Comparison of ENCODE assay signal across 21 cellular contexts in the genomic region with DNA sequence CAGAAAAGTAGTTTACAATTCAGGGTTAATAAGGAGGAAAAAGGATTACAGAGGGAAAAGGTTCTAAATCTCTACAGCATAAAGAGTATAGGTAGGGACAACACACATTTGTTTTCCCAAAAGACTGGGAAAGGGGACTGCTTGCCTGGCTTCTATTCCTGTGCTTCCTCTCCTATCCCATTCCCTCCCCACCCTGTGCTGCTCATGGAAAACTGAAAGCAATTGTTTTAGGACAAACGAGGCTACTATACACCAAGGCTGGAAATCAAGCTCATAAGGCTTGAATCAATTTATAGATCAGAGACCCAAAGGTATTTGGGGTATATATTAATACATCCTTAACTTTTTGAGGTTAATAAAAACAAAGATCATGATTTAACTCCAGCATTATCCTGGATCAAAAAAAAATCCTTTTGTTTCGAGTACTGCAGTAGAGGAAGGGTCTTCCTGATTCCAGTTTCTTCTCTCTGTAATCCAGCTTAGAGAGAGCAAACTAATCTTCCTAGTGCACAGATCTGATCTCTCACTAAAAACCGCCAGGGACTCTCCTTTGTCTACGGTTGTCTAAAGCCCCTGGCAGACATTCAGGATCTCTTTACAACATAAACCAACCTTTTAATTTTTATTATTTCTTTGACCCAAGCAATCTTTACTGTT. TPM values are rescaled to one million over a fixed set of nuclear protein-coding genes. Genes with fewer than 3 reads are reported as not detected.
"Had no signal": no experiment of that assay in that cellular context is flagged by ENCODE, and none has a peak within 500 bp of the region (broad histone marks: within the 10 kb centered on the region; RNA-seq: fewer than 3 reads in every experiment).

No MANE protein-coding gene starts in this region.

- H3K9me3 ChIP-seq: colonic mucosa, esophagus squamous epithelium, lower lobe of right lung, neutrophil, stomach, tibial artery, uterus had no signal

- H3K9me3 Mint-ChIP-seq: activated CD4-positive, alpha-beta T cell treated with anti-CD3 and anti-CD28 coated beads, Interleukin-2, amount 10 ng/mL, durations not matched to agents 24 days and 14 days; activated naive CD8-positive, alpha-beta T cell treated with anti-CD3 and anti-CD28 coated beads for 36 hours; activated T-cell treated with anti-CD3 and anti-CD28 coated beads, Interleukin-2, amount 50 U/mL, for 72 hours had no signal

- H3K4me1 Mint-ChIP-seq: activated naive CD8-positive, alpha-beta T cell treated with anti-CD3 and anti-CD28 coated beads for 36 hours had no signal

- H3K4me1 ChIP-seq: colonic mucosa had no signal

- H3K27me3 ChIP-seq: colonic mucosa, esophagus squamous epithelium, neutrophil, stomach, tibial artery, uterus had no signal

- H3K4me3 Mint-ChIP-seq: activated CD4-positive, alpha-beta T cell treated with anti-CD3 and anti-CD28 coated beads, Interleukin-2, amount 10 ng/mL, durations not matched to agents 24 days and 14 days; activated naive CD8-positive, alpha-beta T cell treated with anti-CD3 and anti-CD28 coated beads for 36 hours; activated T-cell treated with anti-CD3 and anti-CD28 coated beads, Interleukin-2, amount 50 U/mL, for 72 hours; T-helper 17 cell had no signal

- DNase-seq: activated CD4-positive, alpha-beta T cell treated with anti-CD3 and anti-CD28 coated beads, Interleukin-2, amount 10 ng/mL, durations not matched to agents 24 days and 14 days; activated CD4-positive, CD25-positive, alpha-beta regulatory T cell; activated CD8-positive, alpha-beta memory T cell treated with anti-CD3 and anti-CD28 coated beads, Interleukin-2, amount 50 U/mL, for 48 hours; activated gamma-delta T cell treated with Interleukin-2 at 50 U/mL for 16 hours; activated naive CD8-positive, alpha-beta T cell treated with anti-CD3 and anti-CD28 coated beads for 36 hours; activated T-cell treated with anti-CD3 and anti-CD28 coated beads, Interleukin-2, amount 50 U/mL, for 72 hours; colonic mucosa; effector CD4-positive, alpha-beta T cell; esophagus squamous epithelium; left cardiac atrium; lower lobe of right lung; stimulated activated CD4-positive, alpha-beta T cell treated with anti-CD3 and anti-CD28 coated beads, Interleukin-1b, Interleukin-23, amount 100 ng/mL, for 48 hours; stomach; T-helper 17 cell; tibial artery; uterus had no signal

- H3K36me3 ChIP-seq: colonic mucosa, neutrophil, uterus had no signal

- H3K27me3 Mint-ChIP-seq: activated CD4-positive, alpha-beta T cell treated with anti-CD3 and anti-CD28 coated beads, Interleukin-2, amount 10 ng/mL, durations not matched to agents 24 days and 14 days; activated naive CD8-positive, alpha-beta T cell treated with anti-CD3 and anti-CD28 coated beads for 36 hours; T-helper 17 cell had no signal

- H3K36me3 Mint-ChIP-seq: activated naive CD8-positive, alpha-beta T cell treated with anti-CD3 and anti-CD28 coated beads for 36 hours had no signal

- H3K4me3 ChIP-seq: colonic mucosa, esophagus squamous epithelium, lower lobe of right lung, stomach, tibial artery, uterus had no signal

- H3K27ac ChIP-seq: colonic mucosa, esophagus squamous epithelium, lower lobe of right lung, neutrophil, parathyroid adenoma, stomach, tibial artery, uterus had no signal

- H3K27ac Mint-ChIP-seq: activated CD4-positive, alpha-beta T cell treated with anti-CD3 and anti-CD28 coated beads, Interleukin-2, amount 10 ng/mL, durations not matched to agents 24 days and 14 days; activated naive CD8-positive, alpha-beta T cell treated with anti-CD3 and anti-CD28 coated beads for 36 hours; activated T-cell treated with anti-CD3 and anti-CD28 coated beads, Interleukin-2, amount 50 U/mL, for 72 hours had no signal

RNA-seq across cellular contexts. Expression of gene A3GALT2, which starts 37.3 kb away (rescaled TPM):
- total RNA-seq: activated CD4-positive, alpha-beta T cell treated with anti-CD3 and anti-CD28 coated beads, Interleukin-2, amount 10 ng/mL, durations not matched to agents 24 days and 14 days; activated naive CD8-positive, alpha-beta T cell treated with anti-CD3 and anti-CD28 coated beads for 36 hours; activated T-cell treated with anti-CD3 and anti-CD28 coated beads, Interleukin-2, amount 50 U/mL, for 72 hours; bronchial epithelial cell; colonic mucosa; esophagus squamous epithelium; fibroblast of villous mesenchyme; lower lobe of right lung; renal cortical epithelial cell; stomach had no signal
